9 cellular contexts compared by ENCODE assay signal in the genomic region with DNA sequence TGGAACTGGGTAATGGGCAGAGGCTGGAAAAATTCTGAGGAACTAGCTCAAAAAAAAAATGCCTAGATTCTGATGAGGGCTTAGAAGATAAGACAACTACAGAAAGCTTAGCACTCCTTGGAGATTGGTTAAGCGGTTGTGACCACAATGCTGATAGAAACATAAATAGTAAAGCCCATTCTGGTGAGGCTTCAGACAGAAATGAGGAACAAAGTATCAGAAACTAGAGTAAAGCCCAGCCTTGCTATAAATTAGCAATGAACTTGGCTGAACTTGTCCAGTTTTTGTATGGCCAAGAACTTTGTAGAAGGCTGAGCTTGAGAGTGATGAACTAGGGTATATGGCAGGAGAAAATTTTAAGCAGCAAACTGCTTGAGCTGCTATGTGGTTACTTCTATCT.
DNase-seq lines count a peak whose midpoint lies in the region; ATAC-seq lines count a peak whose summit lies in the region.
"Had no signal": no experiment of that assay in that cellular context is flagged by ENCODE, and none has a peak within 500 bp of the region (broad histone marks: within the 10 kb centered on the region; RNA-seq: fewer than 3 reads in every experiment).

No MANE protein-coding gene starts in this region.

- H3K9me3 Mint-ChIP-seq in activated T-cell treated with anti-CD3 and anti-CD28 coated beads, Interleukin-2, amount 50 U/mL, for 24 hours: no peaks in the 10 kb centered on the region

- H3K27ac Mint-ChIP-seq in activated T-cell treated with anti-CD3 and anti-CD28 coated beads, Interleukin-2, amount 50 U/mL, for 24 hours: no peak overlapping the region

- peaks cover 78% of the 10 kb centered on the region for H3K36me3 Mint-ChIP-seq in activated T-cell treated with anti-CD3 and anti-CD28 coated beads, Interleukin-2, amount 50 U/mL, for 24 hours (ENCODE audit: low read depth)

- in situ Hi-C loops in KBM-7 (cut with MboI; ENCODE audit: low pct_unique_long_range_greater_than_20kb, low sequenced_read_pairs): no loop called here

- DNase-seq in SKM-1 treated with dmso at 0.1 percent for 144 hours (lab: John Stamatoyannopoulos, UW; ENCODE audit: unreplicated experiment) (peak; percentile 68), SKM-1 (lab: John Stamatoyannopoulos, UW; ENCODE audit: unreplicated experiment) (no peak), KBM-7 (peak; percentile 88), NCI-H1105 treated with DMSO at 0.1 percent for 48 hours (lab: John Stamatoyannopoulos, UW) (no peak), cortex of kidney (lab: John Stamatoyannopoulos, UW) (no peak)
- no peak for DNase-seq in activated effector memory CD4-positive, alpha-beta T cell treated with anti-CD3 and anti-CD28 coated beads, Interleukin-2, amount 50 U/mL, for 16 hours
- no peak for DNase-seq in activated T-cell treated with anti-CD3 and anti-CD28 coated beads, Interleukin-2, amount 50 U/mL, for 24 hours
- DNase-seq: hypothalamus had no signal

- H3K27me3 Mint-ChIP-seq in activated T-cell treated with anti-CD3 and anti-CD28 coated beads, Interleukin-2, amount 50 U/mL, for 24 hours: no peaks in the 10 kb centered on the region

- peak; percentile 60 for ATAC-seq in HG02840 (IDR thresholded peaks at IDR 0.05; ENCODE audit: low FRiP score, unreplicated experiment)

- H3K4me1 Mint-ChIP-seq in activated T-cell treated with anti-CD3 and anti-CD28 coated beads, Interleukin-2, amount 50 U/mL, for 24 hours (ENCODE audit: low read depth): no peaks in the 10 kb centered on the region

- no peak overlapping the region for H3K4me3 Mint-ChIP-seq in activated T-cell treated with anti-CD3 and anti-CD28 coated beads, Interleukin-2, amount 50 U/mL, for 24 hours

Comparison
In these comparisons a context has a peak if more than half of its experiments do, and no peak if none do; other contexts are left out.
1. DNase-seq: peak in SKM-1 treated with dmso at 0.1 percent for 144 hours (single experiment) and KBM-7 (single experiment); none in SKM-1 (single experiment), NCI-H1105 treated with DMSO at 0.1 percent for 48 hours (single experiment), cortex of kidney (single experiment), activated effector memory CD4-positive, alpha-beta T cell treated with anti-CD3 and anti-CD28 coated beads, Interleukin-2, amount 50 U/mL, for 16 hours (single experiment) and activated T-cell treated with anti-CD3 and anti-CD28 coated beads, Interleukin-2, amount 50 U/mL, for 24 hours (single experiment).